18 cellular contexts compared by ENCODE assay signal in genomic region chr13:51318015-51318414, GRCh38. TPM values are rescaled to one million over a fixed set of nuclear protein-coding genes. Genes with fewer than 3 reads are reported as not detected.
DNase-seq lines count a peak whose midpoint lies in the region; ATAC-seq, FAIRE-seq and TF ChIP-seq lines count a peak whose summit lies in the region.
"Had no signal": no experiment of that assay in that cellular context is flagged by ENCODE, and none has a peak within 500 bp of the region (broad histone marks: within the 10 kb centered on the region; RNA-seq: fewer than 3 reads in every experiment).

No MANE protein-coding gene starts in this region.

- H3K36me3 Mint-ChIP-seq in astrocyte (ENCODE audit: low read depth, unreplicated experiment): peaks cover 2% of the 10 kb centered on the region
- H3K36me3 Mint-ChIP-seq in stimulated activated memory B cell treated with anti-CD40 and anti-IgM and Interleukin-4, amounts not matched to agents 10 μg/mL and 1 μg/mL and 100 μg/mL, for 72 hours: no peaks in the 10 kb centered on the region
- H3K36me3 Mint-ChIP-seq: CD8-positive, alpha-beta memory T cell had no signal

- H3K9me3 ChIP-seq in astrocyte (ENCODE audit: insufficient read depth, low read depth, low read length): no peaks in the 10 kb centered on the region
- H3K9me3 ChIP-seq in HAP-1: no peaks in the 10 kb centered on the region
- H3K9me3 ChIP-seq: BLaER1, Caco-2 had no signal

- no peaks in the 10 kb centered on the region for H3K36me3 ChIP-seq in astrocyte (ENCODE audit: insufficient read depth, low read length)
- no peaks in the 10 kb centered on the region for H3K36me3 ChIP-seq in HAP-1 (replicated peaks)
- H3K36me3 ChIP-seq: BLaER1 had no signal

- no peaks in the 10 kb centered on the region for H4K20me1 ChIP-seq in astrocyte (ENCODE audit: insufficient read depth, low read length)
- H4K20me1 ChIP-seq: BLaER1 had no signal

- no peak for FAIRE-seq in astrocyte (lab: Jason Lieb, UNC)
- FAIRE-seq: GM12892 had no signal

- no peaks in the 10 kb centered on the region for H3K27me3 ChIP-seq in astrocyte (ENCODE audit: insufficient read depth, low read length)
- H3K27me3 ChIP-seq in HAP-1 (ENCODE audit: low read depth): no peaks in the 10 kb centered on the region
- H3K27me3 ChIP-seq: BLaER1 had no signal

- ATAC-seq in stimulated activated memory B cell treated with anti-CD40 and anti-IgM and Interleukin-4, amounts not matched to agents 10 μg/mL and 1 μg/mL and 100 μg/mL, for 72 hours: no peak
- no peak for ATAC-seq in HG03378 (IDR thresholded peaks at IDR 0.05; ENCODE audit: unreplicated experiment)

- DNase-seq in DMS53 (lab: John Stamatoyannopoulos, UW): peak; percentile 52
- DNase-seq in DMS53 treated with DMSO at 0.1 percent for 48 hours (lab: John Stamatoyannopoulos, UW; ENCODE audit: unreplicated experiment): no peak
- no peak for DNase-seq in astrocyte (ENCODE audit: low read depth)
- peak; percentile 7 for DNase-seq in fibroblast of peridontal ligament (ENCODE audit: extremely low read depth)
- no peak for DNase-seq in DMS114 treated with DMSO at 0.1 percent for 48 hours (lab: John Stamatoyannopoulos, UW; ENCODE audit: unreplicated experiment)
- DNase-seq in HAP-1 (ENCODE audit: low spot score in 2 of 2): no peak
- DNase-seq: AML-193; Caco-2; CD8-positive, alpha-beta memory T cell; DMS79 treated with DMSO at 0.1 percent for 48 hours; GDM1; GOT3 had no signal

- H3K9me3 Mint-ChIP-seq in astrocyte (ENCODE audit: unreplicated experiment): no peaks in the 10 kb centered on the region
- no peaks in the 10 kb centered on the region for H3K9me3 Mint-ChIP-seq in stimulated activated memory B cell treated with anti-CD40 and anti-IgM and Interleukin-4, amounts not matched to agents 10 μg/mL and 1 μg/mL and 100 μg/mL, for 72 hours
- H3K9me3 Mint-ChIP-seq: CD8-positive, alpha-beta memory T cell had no signal

- no peak overlapping the region for H3K27ac Mint-ChIP-seq in astrocyte (ENCODE audit: unreplicated experiment)
- peak overlapping the region; percentile 37 for H3K27ac Mint-ChIP-seq in stimulated activated memory B cell treated with anti-CD40 and anti-IgM and Interleukin-4, amounts not matched to agents 10 μg/mL and 1 μg/mL and 100 μg/mL, for 72 hours
- H3K27ac Mint-ChIP-seq: CD8-positive, alpha-beta memory T cell had no signal

- peaks cover 35% of the 10 kb centered on the region for H3K4me1 ChIP-seq in astrocyte (ENCODE audit: insufficient read depth, low read length)
- peaks cover 8% of the 10 kb centered on the region for H3K4me1 ChIP-seq in HAP-1
- H3K4me1 ChIP-seq: Caco-2 had no signal

- no peaks in the 10 kb centered on the region for H3K79me2 ChIP-seq in astrocyte (ENCODE audit: insufficient read depth, low read length)

- H2AFZ ChIP-seq in astrocyte (ENCODE audit: low read depth, low read length): no peak overlapping the region

- H3K4me3 ChIP-seq in astrocyte (ENCODE audit: insufficient read depth, low read depth, low read length) (no peak overlapping the region), HAP-1 (no peak overlapping the region)
- H3K4me3 ChIP-seq: BLaER1 had no signal

- TF ChIP-seq CTCF in astrocyte (IDR thresholded peaks at IDR 0.05; ENCODE audit: insufficient read depth, low read depth, low read length): no peak

- no peak overlapping the region for H3K4me2 ChIP-seq in astrocyte (ENCODE audit: low read length)
- H3K4me2 ChIP-seq: BLaER1 had no signal

- peak overlapping the region; percentile 62 for H3K27ac ChIP-seq in astrocyte (ENCODE audit: low read depth, low read length)
- H3K27ac ChIP-seq: 22Rv1, BLaER1 had no signal

- no peak overlapping the region for H3K9ac ChIP-seq in astrocyte (ENCODE audit: low read length)
- H3K9ac ChIP-seq: BLaER1 had no signal

- in situ Hi-C loops in HAP-1 (cut with MboI; ENCODE audit: low sequenced_read_pairs): no loop called here

- peaks cover under 1% of the 10 kb centered on the region for H3K27me3 Mint-ChIP-seq in astrocyte (ENCODE audit: low read depth, unreplicated experiment)
- no peaks in the 10 kb centered on the region for H3K27me3 Mint-ChIP-seq in stimulated activated memory B cell treated with anti-CD40 and anti-IgM and Interleukin-4, amounts not matched to agents 10 μg/mL and 1 μg/mL and 100 μg/mL, for 72 hours

- H3K4me3 Mint-ChIP-seq in astrocyte (ENCODE audit: unreplicated experiment): no peak overlapping the region
- no peak overlapping the region for H3K4me3 Mint-ChIP-seq in stimulated activated memory B cell treated with anti-CD40 and anti-IgM and Interleukin-4, amounts not matched to agents 10 μg/mL and 1 μg/mL and 100 μg/mL, for 72 hours
- H3K4me3 Mint-ChIP-seq: CD8-positive, alpha-beta memory T cell had no signal

- H3K4me1 Mint-ChIP-seq in astrocyte (ENCODE audit: low read depth, unreplicated experiment): peaks cover 11% of the 10 kb centered on the region
- H3K4me1 Mint-ChIP-seq in stimulated activated memory B cell treated with anti-CD40 and anti-IgM and Interleukin-4, amounts not matched to agents 10 μg/mL and 1 μg/mL and 100 μg/mL, for 72 hours: peaks cover 7% of the 10 kb centered on the region
- H3K4me1 Mint-ChIP-seq: CD8-positive, alpha-beta memory T cell had no signal

RNA-seq across cellular contexts. Expression of gene SERPINE3, which starts 21.5 kb away (rescaled TPM):
- total RNA-seq in astrocyte: not detected in 2 replicates
- total RNA-seq: A673; Caco-2; CD8-positive, alpha-beta memory T cell had no signal

Comparison
In these comparisons a context has a peak if more than half of its experiments do, and no peak if none do; other contexts are left out.
1. DNase-seq: peak in DMS53 (single experiment) and fibroblast of peridontal ligament (single experiment); none in DMS53 treated with DMSO at 0.1 percent for 48 hours (single experiment), astrocyte (single experiment), DMS114 treated with DMSO at 0.1 percent for 48 hours (single experiment) and HAP-1 (0 of 2).